ENCODE assay signal across 22 cellular contexts in genomic region chr13:25987987-25988386, GRCh38.
"Had no signal": no experiment of that assay in that cellular context is flagged by ENCODE, and none has a peak within 500 bp of the region (broad histone marks: within the 10 kb centered on the region; RNA-seq: fewer than 3 reads in every experiment).

No MANE protein-coding gene starts in this region.

- DNase-seq: activated B cell treated with CpG ODN at 0.5 μM for 24 hours; activated CD4-positive, alpha-beta T cell treated with anti-CD3 and anti-CD28 coated beads for 48 hours; activated CD4-positive, alpha-beta T cell treated with anti-CD3 and anti-CD28 coated beads, Interleukin-2, amount 50 U/mL, for 1 hour; activated CD4-positive, alpha-beta T cell treated with anti-CD3 and anti-CD28 coated beads, Interleukin-2, amount 50 U/mL, for 48 hours; activated CD8-positive, alpha-beta memory T cell treated with anti-CD3 and anti-CD28 coated beads for 24 hours; activated CD8-positive, alpha-beta T cell treated with anti-CD3 and anti-CD28 coated beads for 36 hours; activated effector memory CD4-positive, alpha-beta T cell treated with Interleukin-2 at 50 U/mL for 16 hours; activated gamma-delta T cell treated with Interleukin-2 at 50 U/mL for 16 hours; activated naive CD4-positive, alpha-beta T cell treated with anti-CD3 and anti-CD28 coated beads, Interleukin-2, amount 50 U/mL, for 16 hours; activated naive CD4-positive, alpha-beta T cell treated with Interleukin-2 at 50 U/mL for 16 hours; activated T-cell treated with anti-CD3 and anti-CD28 coated beads, Interleukin-2, amount 50 U/mL, for 4 hours; anterior cingulate cortex; caudate nucleus; cortex of kidney; dermis blood vessel endothelial cell; effector CD8-positive, alpha-beta T cell; esophagus squamous epithelium; foreskin melanocyte; heart right ventricle; T-helper 17 cell; T1000; WERI-Rb-1 had no signal
